ENCODE assay signal across 11 cellular contexts in the genomic region with DNA sequence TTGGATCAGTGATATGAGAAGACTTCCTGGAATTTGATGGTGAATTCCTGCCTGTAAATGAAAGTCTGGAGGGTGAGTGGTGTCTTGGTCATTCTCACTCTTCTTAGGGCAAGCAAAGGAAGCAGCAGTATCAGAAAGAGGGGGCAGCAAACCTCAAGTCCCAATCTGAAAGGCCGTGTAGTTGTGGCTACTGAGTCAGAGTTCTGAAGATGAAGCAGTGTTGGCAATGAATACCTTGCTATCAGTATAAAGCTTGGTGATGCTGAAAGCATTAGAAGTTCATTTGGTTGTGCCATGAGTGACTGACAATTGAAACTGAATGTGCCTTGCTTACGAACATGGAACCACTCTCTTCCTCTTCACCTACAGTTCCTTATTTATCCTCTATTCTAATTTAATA. TPM values are rescaled to one million over a fixed set of nuclear protein-coding genes. Genes with fewer than 3 reads are reported as not detected.
"Had no signal": no experiment of that assay in that cellular context is flagged by ENCODE, and none has a peak within 500 bp of the region (broad histone marks: within the 10 kb centered on the region; RNA-seq: fewer than 3 reads in every experiment).

No MANE protein-coding gene starts in this region.

- H3K27ac ChIP-seq: GM23248, HL-60 had no signal

- H2AFZ ChIP-seq: GM23248 had no signal

- H3K9ac ChIP-seq: GM23248 had no signal

- ATAC-seq: HCT116, HepG2 had no signal

- H3K4me3 Mint-ChIP-seq: HFFc6, IgD-negative memory B cell had no signal

- H3K36me3 ChIP-seq: HAP-1 had no signal

- DNase-seq: GM23248, GOT3, H7, HFFc6 had no signal

- H3K27me3 Mint-ChIP-seq: IgD-negative memory B cell had no signal

- H3K27ac Mint-ChIP-seq: HFFc6, IgD-negative memory B cell had no signal

- H3K4me1 ChIP-seq: HAP-1 had no signal

- H3K4me3 ChIP-seq: GM23248, HAP-1 had no signal

- H3K9me3 ChIP-seq: HAP-1 had no signal

RNA-seq across cellular contexts. Expression of gene GLRA3, which starts 35.0 kb away (rescaled TPM):
- total RNA-seq: GM23248, H4, HepG2, HFFc6, HT1080 had no signal

RNA-seq across cellular contexts. Expression of gene ADAM29, which starts 54.1 kb away (rescaled TPM):
- total RNA-seq: GM23248, H4, H7, HepG2, HFFc6, HT1080 had no signal
